In the genomic region with DNA sequence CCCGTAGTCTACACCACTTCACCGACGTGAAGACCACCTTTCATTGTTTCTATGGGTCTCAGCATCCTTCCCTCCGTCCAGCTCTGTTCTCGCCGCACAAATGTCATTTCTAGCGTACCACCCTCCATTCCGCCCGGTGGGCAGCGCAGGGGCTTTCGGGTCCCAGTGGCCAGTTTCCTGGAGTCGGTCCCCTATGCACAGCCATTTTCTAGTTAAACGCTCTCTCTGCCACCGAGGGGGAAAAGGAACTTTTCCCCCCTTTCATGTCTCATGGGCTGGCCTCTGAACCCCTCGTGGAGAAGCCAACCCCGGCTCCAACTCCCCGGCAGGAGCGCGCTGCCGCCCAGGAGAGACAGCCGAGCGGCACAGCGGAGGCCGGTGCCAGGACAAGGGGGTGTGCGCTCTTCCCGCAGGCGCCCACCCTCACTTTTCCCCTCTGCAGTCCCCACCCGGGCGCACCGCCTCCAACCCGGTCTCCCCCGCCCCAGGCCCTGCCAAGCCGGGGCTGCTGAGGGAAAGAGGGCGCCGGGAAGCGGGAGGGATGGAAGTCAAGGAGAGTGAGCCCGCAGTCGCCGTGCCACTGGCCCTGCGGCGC, we compare ENCODE assay signal across 8 cellular contexts.
DNase-seq lines count a peak whose midpoint lies in the region; ATAC-seq and TF ChIP-seq lines count a peak whose summit lies in the region.

No MANE protein-coding gene starts in this region.

- in situ Hi-C loops in astrocyte of the cerebellum (cut with HindIII; ENCODE audit: low sequenced_read_pairs) = no loop called here

- peak; percentile 3 for ATAC-seq in GM19372 (IDR thresholded peaks at IDR 0.05; ENCODE audit: low read depth, unreplicated experiment)

- peaks cover 29% of the 10 kb centered on the region for H4K20me1 ChIP-seq in BLaER1

- peaks cover 37% of the 10 kb centered on the region for H3K4me1 ChIP-seq in BLaER1
- H3K4me1 ChIP-seq in stomach smooth muscle (ENCODE audit: control insufficient read depth, insufficient read depth, low read length) = peaks cover 16% of the 10 kb centered on the region

- no peak for TF ChIP-seq CTCF in HL-60 (IDR thresholded peaks at IDR 0.05; ENCODE audit: insufficient read depth, low read length)
- peak; percentile 10 for TF ChIP-seq CTCF in astrocyte of the cerebellum (IDR thresholded peaks at IDR 0.05; ENCODE audit: low read depth, low read length, missing control alignments)

- peak overlapping the region; percentile 79 for H3K9ac ChIP-seq in BLaER1
- H3K9ac ChIP-seq in stomach smooth muscle (ENCODE audit: low read length in 2 of 2) = peak overlapping the region; percentile 66 to 72

- H3K27ac ChIP-seq in BLaER1 (peak overlapping the region; percentile 74), HL-60 (replicated peaks) (no peak overlapping the region), stomach smooth muscle (ENCODE audit: low read length) (peak overlapping the region; percentile 18)

- H3K4me3 ChIP-seq in BLaER1 (peak overlapping the region; percentile 92), HL-60 (replicated peaks; ENCODE audit: insufficient read depth, low read length) (peak overlapping the region; percentile 59), astrocyte of the cerebellum (ENCODE audit: low read depth, low read length) (peak overlapping the region; percentile 99), stomach smooth muscle (ENCODE audit: low read length in 2 of 2) (peak overlapping the region; percentile 90 to 92)

- H3K9me3 ChIP-seq in BLaER1 (no peaks in the 10 kb centered on the region), stomach smooth muscle (ENCODE audit: control insufficient read depth in 2 of 2, low read length in 2 of 2) (no peaks in the 10 kb centered on the region)

- no peaks in the 10 kb centered on the region for H3K36me3 ChIP-seq in BLaER1
- H3K36me3 ChIP-seq in stomach smooth muscle (ENCODE audit: control insufficient read depth in 2 of 2, insufficient read depth in 2 of 2, low read length in 2 of 2) = no peaks in the 10 kb centered on the region

- H3K4me2 ChIP-seq in BLaER1 = peak overlapping the region; percentile 90

- DNase-seq in HL-60 (ENCODE audit: low read depth in 1 of 2, low spot score in 1 of 2) (no peak), astrocyte of the cerebellum (ENCODE audit: low read depth) (no peak), kidney tubule cell (ENCODE audit: low spot score) (peak; percentile 40), kidney glomerular epithelial cell (lab: John Stamatoyannopoulos, UW) (no peak), NCI-H1417 treated with DMSO at 0.1 percent for 48 hours (lab: John Stamatoyannopoulos, UW) (no peak)

- peaks cover 17% of the 10 kb centered on the region for H3K27me3 ChIP-seq in BLaER1
- peaks cover 47% of the 10 kb centered on the region for H3K27me3 ChIP-seq in HL-60 (ENCODE audit: insufficient read depth, poor library complexity, severe bottlenecking)
- H3K27me3 ChIP-seq in stomach smooth muscle (ENCODE audit: control insufficient read depth in 1 of 2, insufficient read depth in 2 of 2, low read length in 2 of 2) = no peaks in the 10 kb centered on the region
